10 cellular contexts compared by ENCODE assay signal in the genomic region with DNA sequence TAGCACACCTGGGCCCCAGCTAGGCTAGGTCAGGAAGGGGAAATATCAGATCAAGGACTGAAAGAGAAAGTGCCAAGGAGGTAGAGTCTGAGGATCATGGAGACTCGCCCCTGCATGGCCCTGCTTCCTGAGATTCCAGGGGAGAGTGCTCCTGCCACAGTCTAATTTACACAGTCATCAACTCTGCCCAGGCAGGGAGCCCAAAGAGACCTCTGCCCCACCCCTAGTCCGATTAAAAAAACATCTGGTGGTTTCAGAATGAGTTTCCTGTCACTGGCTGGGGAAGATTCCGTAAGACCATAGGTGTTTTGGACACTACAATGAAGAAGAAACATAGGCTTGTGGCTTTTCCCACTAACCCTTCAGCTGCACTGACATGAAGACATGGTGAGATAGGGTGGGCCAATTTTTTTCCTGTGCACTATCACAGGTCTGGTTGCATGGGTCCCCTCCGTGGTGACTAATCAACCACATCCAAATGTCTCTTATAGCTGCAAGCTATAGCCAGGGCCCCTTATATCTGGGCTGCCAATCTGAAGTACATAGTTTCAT. TPM values are rescaled to one million over a fixed set of nuclear protein-coding genes. Genes with fewer than 3 reads are reported as not detected.
DNase-seq lines count a peak whose midpoint lies in the region; ATAC-seq and TF ChIP-seq lines count a peak whose summit lies in the region.
"Had no signal": no experiment of that assay in that cellular context is flagged by ENCODE, and none has a peak within 500 bp of the region (broad histone marks: within the 10 kb centered on the region; RNA-seq: fewer than 3 reads in every experiment).

No MANE protein-coding gene starts in this region.

- intact Hi-C loops in activated B cell treated with CpG ODN at 0.5 μM for 24 hours (cut with micrococcal nuclease), result loop anchor here (1.0 to 2.0 kb wide), 2 partner anchors 8 to 13 kb away; no protein-coding TSS in a partner anchor
- intact Hi-C loops in lower leg skin (cut with DNase I; ENCODE audit: low total_unique reads), result no loop called here

- POLR2A ChIA-PET in activated B cell treated with CpG ODN at 0.5 μM for 24 hours (lab: Charles Lee), result interaction anchor here (1.3 kb wide), 1 partner anchor 9 kb away, joined by 5 read pairs; no protein-coding TSS in a partner anchor

- H3K27ac Mint-ChIP-seq in activated B cell treated with CpG ODN at 0.5 μM for 24 hours (peak overlapping the region; percentile 76), progenitor cell of endocrine pancreas (no peak overlapping the region)

- no peak overlapping the region for H3K4me3 ChIP-seq in lower leg skin (ENCODE audit: low read depth, poor library complexity, severe bottlenecking)

- H3K9me3 Mint-ChIP-seq in activated B cell treated with CpG ODN at 0.5 μM for 24 hours (no peaks in the 10 kb centered on the region), progenitor cell of endocrine pancreas (ENCODE audit: low read depth) (peaks cover 3% of the 10 kb centered on the region)

- TF ChIP-seq CTCF in activated B cell treated with CpG ODN at 0.5 μM for 24 hours (IDR thresholded peaks at IDR 0.05) (no peak), lower leg skin (IDR thresholded peaks at IDR 0.05) (no peak), progenitor cell of endocrine pancreas (IDR thresholded peaks at IDR 0.05; ENCODE audit: unreplicated experiment) (no peak)

- 45 to 51% methylated on average over 4 of the region's 4 CpGs for WGBS in lower leg skin, 2 donors

- H3K27me3 Mint-ChIP-seq in activated B cell treated with CpG ODN at 0.5 μM for 24 hours, result no peaks in the 10 kb centered on the region
- H3K27me3 Mint-ChIP-seq in progenitor cell of endocrine pancreas, result peaks cover 5% of the 10 kb centered on the region

- no peak for TF ChIP-seq POLR2A in lower leg skin (IDR thresholded peaks at IDR 0.05)

- peak; percentile 98 for ATAC-seq in HG03095 (IDR thresholded peaks at IDR 0.05; ENCODE audit: unreplicated experiment)
- ATAC-seq in activated B cell treated with CpG ODN at 0.5 μM for 24 hours (ENCODE audit: low read depth), result peak; percentile 92

- DNase-seq in stimulated activated naive CD4-positive, alpha-beta T cell treated with Interleukin-2 at 50 U/mL for 16 hours (lab: John Stamatoyannopoulos, UW), result peak; percentile 8
- no peak for DNase-seq in stimulated activated naive CD4-positive, alpha-beta T cell (lab: John Stamatoyannopoulos, UW)
- DNase-seq in activated B cell treated with CpG ODN at 0.5 μM for 24 hours (no peak), lower leg skin (ENCODE audit: low spot score in 2 of 2) (no peak), progenitor cell of endocrine pancreas (ENCODE audit: low spot score, unreplicated experiment) (no peak), LoVo (ENCODE audit: low spot score) (no peak), anterior cingulate cortex (lab: John Stamatoyannopoulos, UW) (no peak)

- H3K36me3 Mint-ChIP-seq in activated B cell treated with CpG ODN at 0.5 μM for 24 hours (ENCODE audit: low read depth) (no peaks in the 10 kb centered on the region), progenitor cell of endocrine pancreas (ENCODE audit: insufficient read depth) (no peaks in the 10 kb centered on the region)

- CTCF ChIA-PET in activated B cell treated with CpG ODN at 0.5 μM for 24 hours (lab: Charles Lee), result interaction anchor here (1.1 to 2.8 kb wide), 2 partner anchors 13 to 39 kb away, joined by 3 to 7 read pairs; no protein-coding TSS in a partner anchor

- peak overlapping the region; percentile 58 for H3K4me3 Mint-ChIP-seq in activated B cell treated with CpG ODN at 0.5 μM for 24 hours
- no peak overlapping the region for H3K4me3 Mint-ChIP-seq in progenitor cell of endocrine pancreas (ENCODE audit: low read depth)

- H3K4me1 Mint-ChIP-seq in activated B cell treated with CpG ODN at 0.5 μM for 24 hours (peaks cover 48% of the 10 kb centered on the region), progenitor cell of endocrine pancreas (ENCODE audit: low read depth) (no peaks in the 10 kb centered on the region)

RNA-seq across cellular contexts. Expression of gene GZMB, which starts 31.5 kb away (rescaled TPM):
- 2.3 and 2.9 TPM in 2 replicates for total RNA-seq in activated B cell treated with CpG ODN at 0.5 μM for 24 hours
- 1 to 10 TPM in 1 of 4 donors, under 1 TPM in 1, not detected in 2; 0.75 to 1.0 TPM for total RNA-seq in lower leg skin
- not detected in 2 replicates for total RNA-seq in progenitor cell of endocrine pancreas
- total RNA-seq: Daoy, glomerular endothelial cell had no signal

RNA-seq across cellular contexts. Expression of gene GZMH, which starts 56.0 kb away (rescaled TPM):
- total RNA-seq in activated B cell treated with CpG ODN at 0.5 μM for 24 hours (0.49 and 0.93 TPM in 2 replicates), lower leg skin (not detected), progenitor cell of endocrine pancreas (not detected in 2 replicates)
- total RNA-seq: Daoy, glomerular endothelial cell had no signal
